Comparison of ENCODE assay signal across 2 cellular contexts in genomic region chr4:8257854-8258253, GRCh38.
TF ChIP-seq lines count a peak whose summit lies in the region.

No MANE protein-coding gene starts in this region.

TF ChIP-seq in IMR-90, 13 proteins besides CTCF, POLR2A, EP300 and RAD21:
- TF ChIP-seq FOS (IDR thresholded peaks at IDR 0.05; ENCODE audit: low read depth, low read length) = no peak
- TF ChIP-seq RCOR1 (IDR thresholded peaks at IDR 0.05; ENCODE audit: insufficient replicate concordance, low read length) = no peak
- no peak for TF ChIP-seq RFX5 (IDR thresholded peaks at IDR 0.05; ENCODE audit: low read depth, low read length)
- TF ChIP-seq CHD1 (IDR thresholded peaks at IDR 0.05; ENCODE audit: low read depth, low read length) = no peak
- TF ChIP-seq MAZ (IDR thresholded peaks at IDR 0.05; ENCODE audit: borderline replicate concordance, low read depth, low read length) = no peak
- no peak for TF ChIP-seq NFE2L2 (IDR thresholded peaks at IDR 0.05; ENCODE audit: low read depth, low read length)
- TF ChIP-seq USF2 (IDR thresholded peaks at IDR 0.05; ENCODE audit: low read depth, low read length) = no peak
- TF ChIP-seq BHLHE40 (IDR thresholded peaks at IDR 0.05; ENCODE audit: low read depth, low read length) = no peak
- TF ChIP-seq MAFK (IDR thresholded peaks at IDR 0.05; ENCODE audit: low read depth, low read length) = no peak
- no peak for TF ChIP-seq CEBPB (IDR thresholded peaks at IDR 0.05; ENCODE audit: low read depth, low read length)
- TF ChIP-seq SMC3 (IDR thresholded peaks at IDR 0.05; ENCODE audit: low read depth, low read length) = no peak
- no peak for TF ChIP-seq MXI1 (IDR thresholded peaks at IDR 0.05; ENCODE audit: borderline replicate concordance, low read depth, low read length)
- no peak for TF ChIP-seq ELK1 (IDR thresholded peaks at IDR 0.05; ENCODE audit: borderline replicate concordance, low read depth, low read length)

TF ChIP-seq in K562, 482 proteins besides CTCF, POLR2A, EP300 and RAD21:
- TF ChIP-seq ATF4 (CRISPR knock-in tag; IDR thresholded peaks at IDR 0.05) (no peak), ZNF766 (CRISPR knock-in tag; conservative IDR thresholded peaks at IDR 0.05) (peak; percentile 89; the same call in 1 of the 2 replicates), POLR3G (IDR thresholded peaks at IDR 0.05; ENCODE audit: extremely low read depth, insufficient read length, insufficient replicate concordance) (no peak)
